8 cellular contexts compared by ENCODE assay signal in genomic region chr3:170221924-170222646, GRCh38. TPM values are rescaled to one million over a fixed set of nuclear protein-coding genes. Genes with fewer than 3 reads are reported as not detected.
DNase-seq lines count a peak whose midpoint lies in the region; ATAC-seq, FAIRE-seq and TF ChIP-seq lines count a peak whose summit lies in the region.

TSS of gene PRKCI (plus strand) at chr3:170222424. CDS start at chr3:170222670, 246 bp downstream.

- H3K4me1 ChIP-seq in heart right ventricle (peaks cover 3 to 26% (median 16%) of the 10 kb centered on the region in 9 donors), upper lobe of left lung (peaks cover 0 to 22% (median 4%) of the 10 kb centered on the region in 4 donors)

- 1% methylated on average over 59 to 60 of the region's 60 CpGs for WGBS in heart right ventricle, 2 donors
- 0% methylated on average over 9 to 19 of the region's 60 CpGs for WGBS in upper lobe of left lung, 2 donors

- H3K36me3 ChIP-seq in heart right ventricle = no peaks in the 10 kb centered on the region
- H3K36me3 ChIP-seq in upper lobe of left lung = no peaks in the 10 kb centered on the region

- H3K27me3 ChIP-seq in heart right ventricle (no peaks in the 10 kb centered on the region), upper lobe of left lung (no peaks in the 10 kb centered on the region)

- peak; percentile 98 for ATAC-seq in HG02798 (IDR thresholded peaks at IDR 0.05; ENCODE audit: poor library complexity, unreplicated experiment)
- ATAC-seq in heart right ventricle = peak; percentile 99 to 100 (median 99)
- ATAC-seq in upper lobe of left lung (ENCODE audit: low FRiP score in 2 of 2) = peak; percentile 99 to 100

- H3K27ac ChIP-seq in heart right ventricle (peak within 1 kb of the TSS; percentile 34 to 97 (median 92)), upper lobe of left lung (peak within 1 kb of the TSS; percentile 91 to 96 (median 93))

- TF ChIP-seq CTCF in heart right ventricle (IDR thresholded peaks at IDR 0.05) (peak in 1 of 9 donors; percentile 11), upper lobe of left lung (IDR thresholded peaks at IDR 0.05) (peak in 1 of 6 experiments; percentile 18)

- H3K9me3 ChIP-seq in heart right ventricle (peaks cover 0 to 9% (median 0%) of the 10 kb centered on the region in 11 donors), upper lobe of left lung (no peaks in the 10 kb centered on the region)

- TF ChIP-seq EP300 in upper lobe of left lung (IDR thresholded peaks at IDR 0.05) = peak in 1 of 4 donors; percentile 36

- peak; percentile 97 for FAIRE-seq in GM12891 (lab: Jason Lieb, UNC)

- peak within 1 kb of the TSS; percentile 70 to 99 (median 94) for H3K4me3 ChIP-seq in heart right ventricle
- H3K4me3 ChIP-seq in upper lobe of left lung = peak within 1 kb of the TSS; percentile 73 to 93 (median 88)

- DNase-seq in GM12891 (ENCODE audit: insufficient read length, low spot score) (peak; percentile 82), NCI-H1436 treated with DMSO at 0.1 percent for 48 hours (lab: John Stamatoyannopoulos, UW) (peak; percentile 96), amniotic epithelial cell (ENCODE audit: low read depth) (peak; percentile 96), heart right ventricle (peak; percentile 95 to 97), posterior cingulate gyrus (peak; percentile 88 to 99 (median 94)), upper lobe of left lung (peak; percentile 94 to 96)

- intact Hi-C loops in T-helper 1 cell treated with Interleukin-12 subunit alpha and Interleukin-12 subunit beta and Interleukin-4 antibody, amounts not matched to agents 30 ng/mL and 1 ng/mL, for 36 hours (cut with micrococcal nuclease) = loop anchor here (1.0 to 2.0 kb wide), 11 partner anchors 37 to 648 kb away; partner anchors contain the start of genes GPR160, MYNN, PHC3 and RPL22L1
- intact Hi-C loops in heart right ventricle (cut with DNase I) = loop anchor here in 3 of 10 donors (2.0 to 5.0 kb wide), 4 partner anchors 35 to 135 kb away; partner anchors contain the start of genes PHC3 (in 1 of the 3) and SKIL (in 1 of the 3)
- intact Hi-C loops in posterior cingulate gyrus (cut with DNase I) = loop anchor here (1.0 to 5.0 kb wide), 2 partner anchors 41 to 135 kb away; partner anchors contain the start of genes PHC3 and SKIL

- TF ChIP-seq POLR2A in GM12891 (IDR thresholded peaks at IDR 0.05; ENCODE audit: low read depth, low read length) (no peak), upper lobe of left lung (IDR thresholded peaks at IDR 0.05) (peak in 3 of 4 donors; percentile 87 to 96 (median 88))

TF ChIP-seq in GM12891, 5 proteins besides CTCF, POLR2A, EP300 and RAD21:
- 0 out of 2 replicates have a peak, but pooled peaks have one; percentile 13 for TF ChIP-seq POU2F2 (IDR thresholded peaks at IDR 0.05; ENCODE audit: low read depth, low read length)
- no peak for TF ChIP-seq POLR2AphosphoS5 (IDR thresholded peaks at IDR 0.05; ENCODE audit: low read depth, low read length)
- TF ChIP-seq TAF1 (IDR thresholded peaks at IDR 0.05; ENCODE audit: low read depth, low read length) = no peak

RNA-seq across cellular contexts. Expression of gene PRKCI, which starts in this region (rescaled TPM):
- 3.3 TPM for polyA plus RNA-seq in GM12891 (2012; ENCODE audit: low read depth, missing spikeins)
- 15.9 and 18.5 TPM in 2 replicates for total RNA-seq in T-helper 1 cell treated with Interleukin-12 subunit alpha and Interleukin-12 subunit beta and Interleukin-4 antibody, amounts not matched to agents 30 ng/mL and 1 ng/mL, for 36 hours
- total RNA-seq in heart right ventricle (10 to 100 TPM in 9 of 10 donors, 1 to 10 TPM in 1; 9.7 to 21.0 (median 13.1) TPM), upper lobe of left lung (10 to 100 TPM; 24.7 to 94.7 (median 37.0) TPM)
- polyA plus RNA-seq in heart right ventricle = 10 to 100 TPM in 1 of 2 donors, 1 to 10 TPM in 1; 6.5 to 17.1 TPM

Comparison
In these comparisons a context has a peak if more than half of its experiments do, and no peak if none do; other contexts are left out.
1. Peak in every context shown above with its lines: DNase-seq, ATAC-seq, H3K4me3 ChIP-seq and H3K27ac ChIP-seq.